Comparison of ENCODE assay signal across 20 cellular contexts in the genomic region with DNA sequence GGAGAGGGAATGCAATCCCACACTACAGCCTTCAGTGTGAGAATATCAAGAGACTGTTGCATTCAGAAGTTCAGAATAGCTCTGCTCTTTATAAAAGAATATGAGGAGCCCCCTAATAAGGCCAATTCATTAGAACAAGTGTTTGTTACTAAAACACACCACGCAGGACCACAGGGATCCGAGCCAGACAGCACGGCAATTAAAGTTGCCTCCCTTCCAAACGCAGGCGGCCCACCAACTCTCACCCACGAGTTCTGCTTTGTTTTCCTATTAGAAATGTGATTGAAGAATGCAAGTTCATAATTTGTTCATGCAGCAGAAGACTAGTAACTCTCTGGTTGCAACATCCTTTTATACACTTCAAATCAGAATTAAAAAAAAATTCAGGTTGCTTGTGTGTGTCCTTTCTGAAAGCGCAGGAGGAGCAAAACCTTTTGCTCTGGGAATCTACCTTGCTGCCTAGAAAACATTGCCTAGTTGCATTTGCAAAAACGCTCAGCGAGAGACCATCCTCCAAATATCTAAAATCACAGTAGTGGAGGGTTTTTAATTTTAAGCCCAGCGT.
DNase-seq lines count a peak whose midpoint lies in the region; ATAC-seq and TF ChIP-seq lines count a peak whose summit lies in the region.
"Had no signal": no experiment of that assay in that cellular context is flagged by ENCODE, and none has a peak within 500 bp of the region (broad histone marks: within the 10 kb centered on the region; RNA-seq: fewer than 3 reads in every experiment).

No MANE protein-coding gene starts in this region.

- no peaks in the 10 kb centered on the region for H3K36me3 Mint-ChIP-seq in WTC11
- H3K36me3 Mint-ChIP-seq: activated naive CD8-positive, alpha-beta T cell; stimulated activated naive B cell treated with anti-CD40 and anti-IgM and Interleukin-4, amounts not matched to agents 10 μg/mL and 1 μg/mL and 100 μg/mL, for 72 hours; type B pancreatic cell had no signal

- H3K4me3 Mint-ChIP-seq in WTC11, result peak overlapping the region; percentile 57; the same call in 1 of the 2 replicates
- H3K4me3 Mint-ChIP-seq: activated naive CD8-positive, alpha-beta T cell; stimulated activated naive B cell treated with anti-CD40 and anti-IgM and Interleukin-4, amounts not matched to agents 10 μg/mL and 1 μg/mL and 100 μg/mL, for 72 hours; type B pancreatic cell had no signal

- intact Hi-C loops in lower lobe of right lung (cut with DNase I) (no loop called here), sciatic nerve (cut with DNase I) (no loop called here)

- CTCF ChIA-PET in WTC11 (lab: Charles Lee), result interaction anchor here (0.8 to 2.2 kb wide), 7 partner anchors 10 to 615 kb away, joined by 3 to 6 read pairs (median 4); no protein-coding TSS in a partner anchor

- POLR2A ChIA-PET in WTC11 (lab: Charles Lee), result interaction anchor here (0.7 to 0.9 kb wide), 2 partner anchors 270 to 1070 kb away, joined by 3 read pairs; no protein-coding TSS in a partner anchor

- no peaks in the 10 kb centered on the region for H3K27me3 ChIP-seq in lower lobe of right lung (ENCODE audit: low read depth)
- H3K27me3 ChIP-seq: BLaER1 had no signal

- H3K9me3 ChIP-seq in ES-I3 (ENCODE audit: control insufficient read depth, insufficient read depth, low read length) (no peaks in the 10 kb centered on the region), lower lobe of right lung (no peaks in the 10 kb centered on the region)
- H3K9me3 ChIP-seq: A549, BLaER1 had no signal

- ATAC-seq in WTC11 (no peak), lower lobe of right lung (no peak), sciatic nerve (peak; percentile 38), GM18909 (IDR thresholded peaks at IDR 0.05; ENCODE audit: poor library complexity, unreplicated experiment) (no peak), HG02981 (IDR thresholded peaks at IDR 0.05; ENCODE audit: unreplicated experiment) (no peak)
- ATAC-seq: A549; stimulated activated naive B cell treated with anti-CD40 and anti-IgM and Interleukin-4, amounts not matched to agents 10 μg/mL and 1 μg/mL and 100 μg/mL, for 72 hours had no signal

- no peak overlapping the region for H3K4me3 ChIP-seq in lower lobe of right lung
- H3K4me3 ChIP-seq: A549, BLaER1 had no signal

- H3K27me3 Mint-ChIP-seq in WTC11 (ENCODE audit: low read depth), result no peaks in the 10 kb centered on the region; the same call in 1 of the 2 replicates

- H3K4me1 ChIP-seq in ES-I3 (ENCODE audit: insufficient read depth, low read length), result peaks cover 9% of the 10 kb centered on the region; the same call in 1 of the 2 replicates
- no peaks in the 10 kb centered on the region for H3K4me1 ChIP-seq in lower lobe of right lung
- H3K4me1 ChIP-seq: A549 had no signal

- no peaks in the 10 kb centered on the region for H3K9me3 Mint-ChIP-seq in WTC11
- H3K9me3 Mint-ChIP-seq: stimulated activated naive B cell treated with anti-CD40 and anti-IgM and Interleukin-4, amounts not matched to agents 10 μg/mL and 1 μg/mL and 100 μg/mL, for 72 hours; type B pancreatic cell had no signal

- peak overlapping the region; percentile 45; the same call in 1 of the 2 replicates for H3K9ac ChIP-seq in ES-I3 (ENCODE audit: low read depth, low read length)
- H3K9ac ChIP-seq: BLaER1 had no signal

- no peak for TF ChIP-seq CTCF in WTC11 (IDR thresholded peaks at IDR 0.05)
- TF ChIP-seq CTCF in lower lobe of right lung (IDR thresholded peaks at IDR 0.05), result no peak

- no peak overlapping the region for H3K27ac Mint-ChIP-seq in WTC11
- H3K27ac Mint-ChIP-seq: activated naive CD8-positive, alpha-beta T cell; stimulated activated naive B cell treated with anti-CD40 and anti-IgM and Interleukin-4, amounts not matched to agents 10 μg/mL and 1 μg/mL and 100 μg/mL, for 72 hours had no signal

- DNase-seq in WTC11 (ENCODE audit: low spot score), result no peak
- no peak for DNase-seq in lower lobe of right lung
- no peak for DNase-seq in sciatic nerve (ENCODE audit: low spot score)
- DNase-seq in SHP77 (lab: John Stamatoyannopoulos, UW), result no peak
- DNase-seq in SIG-M5 (lab: John Stamatoyannopoulos, UW), result no peak
- DNase-seq: activated CD4-positive, alpha-beta T cell treated with anti-CD3 and anti-CD28 coated beads for 1 hour; Calu3; EL; head of caudate nucleus; NCI-H146; NCI-H524 treated with DMSO at 0.1 percent for 48 hours; stimulated activated CD4-positive, alpha-beta T cell treated with anti-CD3 and anti-CD28 coated beads, Interleukin-1b, Interleukin-23, amount 100 ng/mL, for 48 hours; stimulated activated naive B cell treated with anti-CD40 and anti-IgM and Interleukin-4, amounts not matched to agents 10 μg/mL and 1 μg/mL and 100 μg/mL, for 72 hours had no signal

- no peaks in the 10 kb centered on the region for H3K36me3 ChIP-seq in ES-I3 (ENCODE audit: insufficient read depth, low read length)
- H3K36me3 ChIP-seq in lower lobe of right lung, result no peaks in the 10 kb centered on the region
- H3K36me3 ChIP-seq: BLaER1 had no signal

- H3K4me1 Mint-ChIP-seq in WTC11, result peaks cover 42% of the 10 kb centered on the region
- H3K4me1 Mint-ChIP-seq: stimulated activated naive B cell treated with anti-CD40 and anti-IgM and Interleukin-4, amounts not matched to agents 10 μg/mL and 1 μg/mL and 100 μg/mL, for 72 hours had no signal

- peak overlapping the region; percentile 37 for H3K27ac ChIP-seq in lower lobe of right lung
- H3K27ac ChIP-seq: A549, BLaER1 had no signal

TF ChIP-seq in WTC11, 78 proteins besides CTCF, POLR2A, EP300 and RAD21 (continues in another document):
- TF ChIP-seq ZNF416 (CRISPR knock-in tag; IDR thresholded peaks at IDR 0.05) (no peak), NFE2L1 (CRISPR knock-in tag; IDR thresholded peaks at IDR 0.05) (no peak), CREB1 (CRISPR knock-in tag; IDR thresholded peaks at IDR 0.05) (no peak), ZNF423 (CRISPR knock-in tag; IDR thresholded peaks at IDR 0.05) (no peak), EMX1 (CRISPR knock-in tag; IDR thresholded peaks at IDR 0.05) (no peak)
- TF ChIP-seq, protein P1, sequence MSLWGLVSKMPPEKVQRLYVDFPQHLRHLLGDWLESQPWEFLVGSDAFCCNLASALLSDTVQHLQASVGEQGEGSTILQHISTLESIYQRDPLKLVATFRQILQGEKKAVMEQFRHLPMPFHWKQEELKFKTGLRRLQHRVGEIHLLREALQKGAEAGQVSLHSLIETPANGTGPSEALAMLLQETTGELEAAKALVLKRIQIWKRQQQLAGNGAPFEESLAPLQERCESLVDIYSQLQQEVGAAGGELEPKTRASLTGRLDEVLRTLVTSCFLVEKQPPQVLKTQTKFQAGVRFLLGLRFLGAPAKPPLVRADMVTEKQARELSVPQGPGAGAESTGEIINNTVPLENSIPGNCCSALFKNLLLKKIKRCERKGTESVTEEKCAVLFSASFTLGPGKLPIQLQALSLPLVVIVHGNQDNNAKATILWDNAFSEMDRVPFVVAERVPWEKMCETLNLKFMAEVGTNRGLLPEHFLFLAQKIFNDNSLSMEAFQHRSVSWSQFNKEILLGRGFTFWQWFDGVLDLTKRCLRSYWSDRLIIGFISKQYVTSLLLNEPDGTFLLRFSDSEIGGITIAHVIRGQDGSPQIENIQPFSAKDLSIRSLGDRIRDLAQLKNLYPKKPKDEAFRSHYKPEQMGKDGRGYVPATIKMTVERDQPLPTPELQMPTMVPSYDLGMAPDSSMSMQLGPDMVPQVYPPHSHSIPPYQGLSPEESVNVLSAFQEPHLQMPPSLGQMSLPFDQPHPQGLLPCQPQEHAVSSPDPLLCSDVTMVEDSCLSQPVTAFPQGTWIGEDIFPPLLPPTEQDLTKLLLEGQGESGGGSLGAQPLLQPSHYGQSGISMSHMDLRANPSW (CRISPR knock-in tag; conservative IDR thresholded peaks at IDR 0.05; ENCODE audit: low read depth), result no peak
- TF ChIP-seq, protein P2, sequence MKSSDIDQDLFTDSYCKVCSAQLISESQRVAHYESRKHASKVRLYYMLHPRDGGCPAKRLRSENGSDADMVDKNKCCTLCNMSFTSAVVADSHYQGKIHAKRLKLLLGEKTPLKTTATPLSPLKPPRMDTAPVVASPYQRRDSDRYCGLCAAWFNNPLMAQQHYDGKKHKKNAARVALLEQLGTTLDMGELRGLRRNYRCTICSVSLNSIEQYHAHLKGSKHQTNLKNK (CRISPR knock-in tag; IDR thresholded peaks at IDR 0.05), result no peak
- TF ChIP-seq, protein P3, sequence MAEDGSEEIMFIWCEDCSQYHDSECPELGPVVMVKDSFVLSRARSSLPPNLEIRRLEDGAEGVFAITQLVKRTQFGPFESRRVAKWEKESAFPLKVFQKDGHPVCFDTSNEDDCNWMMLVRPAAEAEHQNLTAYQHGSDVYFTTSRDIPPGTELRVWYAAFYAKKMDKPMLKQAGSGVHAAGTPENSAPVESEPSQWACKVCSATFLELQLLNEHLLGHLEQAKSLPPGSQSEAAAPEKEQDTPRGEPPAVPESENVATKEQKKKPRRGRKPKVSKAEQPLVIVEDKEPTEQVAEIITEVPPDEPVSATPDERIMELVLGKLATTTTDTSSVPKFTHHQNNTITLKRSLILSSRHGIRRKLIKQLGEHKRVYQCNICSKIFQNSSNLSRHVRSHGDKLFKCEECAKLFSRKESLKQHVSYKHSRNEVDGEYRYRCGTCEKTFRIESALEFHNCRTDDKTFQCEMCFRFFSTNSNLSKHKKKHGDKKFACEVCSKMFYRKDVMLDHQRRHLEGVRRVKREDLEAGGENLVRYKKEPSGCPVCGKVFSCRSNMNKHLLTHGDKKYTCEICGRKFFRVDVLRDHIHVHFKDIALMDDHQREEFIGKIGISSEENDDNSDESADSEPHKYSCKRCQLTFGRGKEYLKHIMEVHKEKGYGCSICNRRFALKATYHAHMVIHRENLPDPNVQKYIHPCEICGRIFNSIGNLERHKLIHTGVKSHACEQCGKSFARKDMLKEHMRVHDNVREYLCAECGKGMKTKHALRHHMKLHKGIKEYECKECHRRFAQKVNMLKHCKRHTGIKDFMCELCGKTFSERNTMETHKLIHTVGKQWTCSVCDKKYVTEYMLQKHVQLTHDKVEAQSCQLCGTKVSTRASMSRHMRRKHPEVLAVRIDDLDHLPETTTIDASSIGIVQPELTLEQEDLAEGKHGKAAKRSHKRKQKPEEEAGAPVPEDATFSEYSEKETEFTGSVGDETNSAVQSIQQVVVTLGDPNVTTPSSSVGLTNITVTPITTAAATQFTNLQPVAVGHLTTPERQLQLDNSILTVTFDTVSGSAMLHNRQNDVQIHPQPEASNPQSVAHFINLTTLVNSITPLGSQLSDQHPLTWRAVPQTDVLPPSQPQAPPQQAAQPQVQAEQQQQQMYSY (CRISPR knock-in tag; IDR thresholded peaks at IDR 0.05), result no peak
